13 cellular contexts compared by ENCODE assay signal in genomic region chr16:52578829-52579193, GRCh38. TPM values are rescaled to one million over a fixed set of nuclear protein-coding genes. Genes with fewer than 3 reads are reported as not detected.
DNase-seq lines count a peak whose midpoint lies in the region; TF ChIP-seq lines count a peak whose summit lies in the region.
"Had no signal": no experiment of that assay in that cellular context is flagged by ENCODE, and none has a peak within 500 bp of the region (broad histone marks: within the 10 kb centered on the region; RNA-seq: fewer than 3 reads in every experiment).

No MANE protein-coding gene starts in this region.

- no TSS peak for BruUV-seq in Caco-2 (replicated peaks; lab: Mats Ljungman, UMichigan)

- H3K9me3 Mint-ChIP-seq in Caco-2 (ENCODE audit: unreplicated experiment) (peaks cover 3% of the 10 kb centered on the region), glutamatergic neuron (ENCODE audit: unreplicated experiment) (peaks cover 3% of the 10 kb centered on the region)

- H3K4me3 Mint-ChIP-seq in Caco-2 (ENCODE audit: unreplicated experiment) (no peak overlapping the region), glutamatergic neuron (ENCODE audit: unreplicated experiment) (no peak overlapping the region)
- H3K4me3 Mint-ChIP-seq: CD14-positive monocyte; CD8-positive, alpha-beta T cell had no signal

- peak overlapping the region; percentile 28 for H2AFZ ChIP-seq in neuron (ENCODE audit: low read depth, low read length)
- no peak overlapping the region for H2AFZ ChIP-seq in osteoblast (ENCODE audit: low read length)

- in situ Hi-C loops in transverse colon (cut with MboI; ENCODE audit: low pct_ligation_motif_present in 1 of 4, low pct_unique_long_range_greater_than_20kb in 1 of 4, low sequenced_read_pairs in 3 of 4): no loop called here

- H3K27ac ChIP-seq in transverse colon (peak overlapping the region; percentile 13 to 60 (median 46)), testis (no peak overlapping the region), osteoblast (ENCODE audit: low read depth, low read length) (no peak overlapping the region)

- no peaks in the 10 kb centered on the region for H3K36me3 ChIP-seq in Caco-2 (ENCODE audit: control insufficient read depth, insufficient read depth, low read length)
- no peaks in the 10 kb centered on the region for H3K36me3 ChIP-seq in neuron (ENCODE audit: insufficient read depth, low read length)
- H3K36me3 ChIP-seq in transverse colon: no peaks in the 10 kb centered on the region
- no peaks in the 10 kb centered on the region for H3K36me3 ChIP-seq in testis (ENCODE audit: low read depth, missing control alignments)
- H3K36me3 ChIP-seq in osteoblast (ENCODE audit: insufficient read depth, low read length): no peaks in the 10 kb centered on the region

- intact Hi-C loops in Caco-2 (cut with micrococcal nuclease; ENCODE audit: unreplicated experiment): loop anchor here (2.0 to 10.0 kb wide), 2 partner anchors 14 to 124 kb away; no protein-coding TSS in a partner anchor
- intact Hi-C loops in transverse colon (cut with DNase I; ENCODE audit: low total_unique reads): no loop called here
- intact Hi-C loops in testis (cut with DNase I; ENCODE audit: low total_unique reads): no loop called here

- H3K79me2 ChIP-seq in osteoblast (ENCODE audit: insufficient read depth, low read length): no peaks in the 10 kb centered on the region

- no peaks in the 10 kb centered on the region for H3K9me3 ChIP-seq in Caco-2
- no peaks in the 10 kb centered on the region for H3K9me3 ChIP-seq in neuron (ENCODE audit: low read length)
- H3K9me3 ChIP-seq in transverse colon: no peaks in the 10 kb centered on the region
- no peaks in the 10 kb centered on the region for H3K9me3 ChIP-seq in testis
- no peaks in the 10 kb centered on the region for H3K9me3 ChIP-seq in osteoblast (ENCODE audit: low read depth, low read length)

- TF ChIP-seq EP300 in transverse colon (IDR thresholded peaks at IDR 0.05; ENCODE audit: low read depth): no peak

- H4K20me1 ChIP-seq in osteoblast (ENCODE audit: insufficient read depth, low read length): no peaks in the 10 kb centered on the region

- CTCF ChIA-PET in Caco-2 (lab: Charles Lee): no interaction called here

- DNase-seq in Caco-2 (no peak), glutamatergic neuron (no peak), transverse colon (no peak), cortex of kidney (lab: John Stamatoyannopoulos, UW) (no peak), testis (no peak), osteoblast (ENCODE audit: insufficient read length, low spot score, missing footprints) (no peak)
- DNase-seq: CD8-positive, alpha-beta T cell; DND-41; GDM1; IMR-90 had no signal

- H3K4me3 ChIP-seq in Caco-2 (ENCODE audit: low read depth, low read length): no peak overlapping the region
- H3K4me3 ChIP-seq in neuron (ENCODE audit: low read length): no peak overlapping the region
- no peak overlapping the region for H3K4me3 ChIP-seq in transverse colon
- H3K4me3 ChIP-seq in testis: no peak overlapping the region
- H3K4me3 ChIP-seq in osteoblast (ENCODE audit: insufficient read depth, low read length): no peak overlapping the region

- 65 to 90% methylated on average over 4 of the region's 4 CpGs for WGBS in transverse colon (ENCODE audit: low coverage in 1 of 2), 2 donors
- 78 to 87% methylated on average over 4 of the region's 4 CpGs for WGBS in testis, 2 donors

- TF ChIP-seq POLR2A in transverse colon (IDR thresholded peaks at IDR 0.05): no peak
- TF ChIP-seq POLR2A in testis (IDR thresholded peaks at IDR 0.05): no peak

- H3K27me3 Mint-ChIP-seq in Caco-2 (ENCODE audit: insufficient read depth, unreplicated experiment): no peaks in the 10 kb centered on the region
- H3K27me3 Mint-ChIP-seq in glutamatergic neuron (ENCODE audit: unreplicated experiment): peaks cover 1% of the 10 kb centered on the region

- H3K27me3 ChIP-seq in Caco-2 (replicated peaks; ENCODE audit: control insufficient read depth, insufficient read depth, low read length) (no peaks in the 10 kb centered on the region), neuron (ENCODE audit: insufficient read depth, low read length) (no peaks in the 10 kb centered on the region), transverse colon (no peaks in the 10 kb centered on the region), testis (no peaks in the 10 kb centered on the region), osteoblast (ENCODE audit: insufficient read depth, low read length) (no peaks in the 10 kb centered on the region)

- H3K4me1 Mint-ChIP-seq in Caco-2 (ENCODE audit: low read depth, unreplicated experiment) (peaks cover 13% of the 10 kb centered on the region), glutamatergic neuron (ENCODE audit: low read depth, unreplicated experiment) (peaks cover 18% of the 10 kb centered on the region)

- H3K27ac Mint-ChIP-seq in Caco-2 (ENCODE audit: unreplicated experiment): peak overlapping the region; percentile 0
- peak overlapping the region; percentile 34 for H3K27ac Mint-ChIP-seq in glutamatergic neuron (ENCODE audit: unreplicated experiment)
- H3K27ac Mint-ChIP-seq: CD14-positive monocyte; CD8-positive, alpha-beta T cell had no signal

- H3K4me1 ChIP-seq in Caco-2 (peaks cover 17% of the 10 kb centered on the region), neuron (ENCODE audit: insufficient read depth, low read length) (peaks cover 12% of the 10 kb centered on the region), transverse colon (peaks cover 0 to 43% (median 10%) of the 10 kb centered on the region in 4 donors), testis (no peaks in the 10 kb centered on the region), osteoblast (ENCODE audit: insufficient read depth, low read length) (no peaks in the 10 kb centered on the region)

- POLR2A ChIA-PET in Caco-2 (lab: Charles Lee): no interaction called here

- H3K4me2 ChIP-seq in osteoblast (ENCODE audit: insufficient read depth, low read length): no peak overlapping the region

- no peak for TF ChIP-seq CTCF in Caco-2 (IDR thresholded peaks at IDR 0.05; ENCODE audit: insufficient read depth in 1 of 2, low read depth in 1 of 2, low read length in 1 of 2, severe bottlenecking in 1 of 2, unreplicated experiment in 1 of 2)
- TF ChIP-seq CTCF in glutamatergic neuron (IDR thresholded peaks at IDR 0.05; ENCODE audit: partially characterized antibody, unreplicated experiment): no peak
- TF ChIP-seq CTCF in transverse colon (IDR thresholded peaks at IDR 0.05): no peak
- TF ChIP-seq CTCF in testis (IDR thresholded peaks at IDR 0.05): no peak
- no peak for TF ChIP-seq CTCF in osteoblast (IDR thresholded peaks at IDR 0.05; ENCODE audit: extremely low read depth, low read depth, low read length)

- no peaks in the 10 kb centered on the region for H3K36me3 Mint-ChIP-seq in Caco-2 (ENCODE audit: insufficient read depth, unreplicated experiment)
- no peaks in the 10 kb centered on the region for H3K36me3 Mint-ChIP-seq in glutamatergic neuron (ENCODE audit: unreplicated experiment)
- H3K36me3 Mint-ChIP-seq: CD14-positive monocyte; CD8-positive, alpha-beta T cell had no signal

RNA-seq across cellular contexts. Expression of gene TOX3, which starts 31.9 kb away (rescaled TPM):
- total RNA-seq in Caco-2 (2022): 3.6 and 6.0 TPM in 2 replicates
- 54.8 TPM for total RNA-seq in glutamatergic neuron (ENCODE audit: unreplicated experiment)
- total RNA-seq in transverse colon: 10 to 100 TPM; 10.9 to 32.6 (median 28.0) TPM
- under 1 TPM; 0.25 to 0.87 TPM for total RNA-seq in testis
- polyA plus RNA-seq in testis (ENCODE audit: insufficient read depth, low read depth, low replicate concordance): 1.1 TPM
- total RNA-seq in osteoblast: not detected in 2 replicates
- total RNA-seq: CD8-positive, alpha-beta T cell; IMR-90 had no signal
- polyA plus RNA-seq: BJ, CD14-positive monocyte, IMR-90 had no signal

Comparison
In these comparisons a context has a peak if more than half of its experiments do, and no peak if none do; other contexts are left out.
1. H3K27ac ChIP-seq: peak in transverse colon (4 of 4); none in testis (0 of 2) and osteoblast (single experiment).